In the genomic region with DNA sequence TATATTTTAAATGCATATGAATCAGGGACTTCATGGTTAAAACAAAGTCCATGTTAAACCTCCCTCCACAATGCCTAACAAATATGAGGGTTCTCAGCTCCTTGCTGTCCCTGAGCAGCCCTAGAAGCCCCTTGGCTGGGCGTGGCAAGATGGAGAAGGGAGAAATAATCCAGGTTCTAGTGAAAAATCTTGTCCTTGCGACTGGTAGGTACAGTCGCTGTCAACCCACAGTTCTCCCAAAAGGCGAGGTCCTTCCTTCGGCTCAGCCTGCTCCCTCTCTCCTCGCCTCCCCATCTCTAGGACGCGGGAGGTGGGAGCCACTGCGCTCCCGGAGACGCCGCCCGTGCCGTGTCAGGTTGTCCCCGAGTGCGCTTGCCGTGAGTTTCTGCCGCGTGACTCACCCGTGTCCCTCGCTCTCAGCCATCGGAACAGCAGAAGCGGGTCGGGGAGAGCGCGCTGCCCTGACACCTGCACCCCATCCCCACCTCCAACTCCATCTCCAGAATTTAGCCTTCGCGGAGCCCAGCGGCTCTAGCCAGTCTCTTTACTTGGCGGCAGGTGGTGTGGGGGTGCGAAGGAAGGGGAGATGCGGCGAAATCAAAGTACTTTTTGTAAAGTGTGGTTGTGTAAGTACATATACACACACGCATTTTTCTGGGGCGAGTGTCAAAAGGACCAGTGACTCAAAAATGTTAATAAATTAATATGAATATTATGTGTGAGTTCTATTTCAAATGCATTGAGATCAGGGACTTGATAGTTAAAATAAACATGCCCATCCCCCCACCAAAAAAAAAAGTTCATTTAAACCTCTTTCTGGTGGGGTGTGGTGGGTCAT, we compare ENCODE assay signal across 2 cellular contexts.
TF ChIP-seq lines count a peak whose summit lies in the region.

No MANE protein-coding gene starts in this region.

TF ChIP-seq in A549, 52 proteins besides CTCF, POLR2A, EP300 and RAD21:
- TF ChIP-seq, protein P1, sequence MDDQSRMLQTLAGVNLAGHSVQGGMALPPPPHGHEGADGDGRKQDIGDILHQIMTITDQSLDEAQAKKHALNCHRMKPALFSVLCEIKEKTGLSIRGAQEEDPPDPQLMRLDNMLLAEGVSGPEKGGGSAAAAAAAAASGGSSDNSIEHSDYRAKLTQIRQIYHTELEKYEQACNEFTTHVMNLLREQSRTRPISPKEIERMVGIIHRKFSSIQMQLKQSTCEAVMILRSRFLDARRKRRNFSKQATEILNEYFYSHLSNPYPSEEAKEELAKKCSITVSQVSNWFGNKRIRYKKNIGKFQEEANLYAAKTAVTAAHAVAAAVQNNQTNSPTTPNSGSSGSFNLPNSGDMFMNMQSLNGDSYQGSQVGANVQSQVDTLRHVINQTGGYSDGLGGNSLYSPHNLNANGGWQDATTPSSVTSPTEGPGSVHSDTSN (IDR thresholded peaks at IDR 0.05): no peak
- TF ChIP-seq TP53 (CRISPR knock-in tag; IDR thresholded peaks at IDR 0.05) (no peak), GATA3 (IDR thresholded peaks at IDR 0.05; ENCODE audit: borderline replicate concordance) (peak; percentile 10; the same call in 1 of the 2 replicates), KDM1A (IDR thresholded peaks at IDR 0.05; ENCODE audit: low read depth) (no peak), HMGXB4 (CRISPR knock-in tag; IDR thresholded peaks at IDR 0.05; ENCODE audit: borderline replicate concordance) (no peak), HOXB5 (CRISPR knock-in tag; IDR thresholded peaks at IDR 0.05) (peak; percentile 49; the same call in 1 of the 2 replicates), JUNB (IDR thresholded peaks at IDR 0.05) (peak; percentile 40; the same call in 1 of the 2 replicates), RNF2 (IDR thresholded peaks at IDR 0.05; ENCODE audit: borderline replicate concordance, low read depth) (no peak), RFX5 (IDR thresholded peaks at IDR 0.05) (no peak), HDAC2 (IDR thresholded peaks at IDR 0.05) (no peak), ZC3H11A (IDR thresholded peaks at IDR 0.05) (0 out of 2 replicates have a peak, but pooled peaks have one; percentile 3), TFCP2L1 (CRISPR knock-in tag; IDR thresholded peaks at IDR 0.05) (0 out of 2 replicates have a peak, but pooled peaks have one; percentile 37), EHF (CRISPR knock-in tag; IDR thresholded peaks at IDR 0.05) (0 out of 2 replicates have a peak, but pooled peaks have one; percentile 15), USF2 (IDR thresholded peaks at IDR 0.05) (no peak), FOSL2 (IDR thresholded peaks at IDR 0.05) (0 out of 2 replicates have a peak, but pooled peaks have one; percentile 15), FOSL2 (CRISPR knock-in tag; IDR thresholded peaks at IDR 0.05) (peak; percentile 82), HOXB13 (CRISPR knock-in tag; IDR thresholded peaks at IDR 0.05; ENCODE audit: low read depth) (peak; percentile 77; the same call in 1 of the 2 replicates), JUN (IDR thresholded peaks at IDR 0.05) (no peak; a peak in 2 of 5 replicates), NR3C1 (IDR thresholded peaks at IDR 0.05) (no peak), ZFP36 (IDR thresholded peaks at IDR 0.05; ENCODE audit: borderline replicate concordance, partially characterized antibody) (no peak), FOXS1 (CRISPR knock-in tag; IDR thresholded peaks at IDR 0.05) (peak; percentile 55; the same call in 1 of the 2 replicates)
- TF ChIP-seq, protein P2, sequence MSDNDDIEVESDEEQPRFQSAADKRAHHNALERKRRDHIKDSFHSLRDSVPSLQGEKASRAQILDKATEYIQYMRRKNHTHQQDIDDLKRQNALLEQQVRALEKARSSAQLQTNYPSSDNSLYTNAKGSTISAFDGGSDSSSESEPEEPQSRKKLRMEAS (IDR thresholded peaks at IDR 0.05): peak; percentile 81
- TF ChIP-seq, protein P3, sequence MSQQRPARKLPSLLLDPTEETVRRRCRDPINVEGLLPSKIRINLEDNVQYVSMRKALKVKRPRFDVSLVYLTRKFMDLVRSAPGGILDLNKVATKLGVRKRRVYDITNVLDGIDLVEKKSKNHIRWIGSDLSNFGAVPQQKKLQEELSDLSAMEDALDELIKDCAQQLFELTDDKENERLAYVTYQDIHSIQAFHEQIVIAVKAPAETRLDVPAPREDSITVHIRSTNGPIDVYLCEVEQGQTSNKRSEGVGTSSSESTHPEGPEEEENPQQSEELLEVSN (IDR thresholded peaks at IDR 0.05; ENCODE audit: borderline replicate concordance, low read depth): peak; percentile 93

TF ChIP-seq in IMR-90, 13 proteins besides CTCF, POLR2A, EP300 and RAD21 (continued from another document):
- no peak for TF ChIP-seq MAFK (IDR thresholded peaks at IDR 0.05; ENCODE audit: low read depth, low read length)
- TF ChIP-seq USF2 (IDR thresholded peaks at IDR 0.05; ENCODE audit: low read depth, low read length): no peak
- TF ChIP-seq MAZ (IDR thresholded peaks at IDR 0.05; ENCODE audit: borderline replicate concordance, low read depth, low read length): no peak
- TF ChIP-seq, protein P4, sequence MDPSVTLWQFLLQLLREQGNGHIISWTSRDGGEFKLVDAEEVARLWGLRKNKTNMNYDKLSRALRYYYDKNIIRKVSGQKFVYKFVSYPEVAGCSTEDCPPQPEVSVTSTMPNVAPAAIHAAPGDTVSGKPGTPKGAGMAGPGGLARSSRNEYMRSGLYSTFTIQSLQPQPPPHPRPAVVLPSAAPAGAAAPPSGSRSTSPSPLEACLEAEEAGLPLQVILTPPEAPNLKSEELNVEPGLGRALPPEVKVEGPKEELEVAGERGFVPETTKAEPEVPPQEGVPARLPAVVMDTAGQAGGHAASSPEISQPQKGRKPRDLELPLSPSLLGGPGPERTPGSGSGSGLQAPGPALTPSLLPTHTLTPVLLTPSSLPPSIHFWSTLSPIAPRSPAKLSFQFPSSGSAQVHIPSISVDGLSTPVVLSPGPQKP (IDR thresholded peaks at IDR 0.05; ENCODE audit: borderline replicate concordance, low read depth, low read length): no peak
- TF ChIP-seq CHD1 (IDR thresholded peaks at IDR 0.05; ENCODE audit: low read depth, low read length): no peak
- no peak for TF ChIP-seq BHLHE40 (IDR thresholded peaks at IDR 0.05; ENCODE audit: low read depth, low read length)
- no peak for TF ChIP-seq RCOR1 (IDR thresholded peaks at IDR 0.05; ENCODE audit: insufficient replicate concordance, low read length)
